Comparison of ENCODE assay signal across 27 cellular contexts in genomic region chr20:53074811-53075314, GRCh38.
DNase-seq lines count a peak whose midpoint lies in the region; FAIRE-seq and TF ChIP-seq lines count a peak whose summit lies in the region.
"Had no signal": no experiment of that assay in that cellular context is flagged by ENCODE, and none has a peak within 500 bp of the region (broad histone marks: within the 10 kb centered on the region; RNA-seq: fewer than 3 reads in every experiment).

No MANE protein-coding gene starts in this region.

- H2AFZ ChIP-seq in fibroblast of lung (ENCODE audit: low read length), result no peak overlapping the region
- H2AFZ ChIP-seq: hepatocyte had no signal

- H3K4me3 ChIP-seq in fibroblast of lung (replicated peaks in 1 of 4; ENCODE audit: control extremely low read depth in 1 of 4, insufficient read depth in 1 of 4, low read depth in 3 of 4, low read length in 4 of 4), result no peak overlapping the region
- H3K4me3 ChIP-seq: gastroesophageal sphincter, HAP-1, hepatocyte, lung, prostate gland, sigmoid colon, SJCRH30, tibial artery had no signal

- H3K27ac ChIP-seq in RWPE1, result no peak overlapping the region
- H3K27ac ChIP-seq in fibroblast of lung (ENCODE audit: insufficient read depth, low read length), result no peak overlapping the region
- H3K27ac ChIP-seq: hepatocyte, prostate gland, SJCRH30, tibial artery, WERI-Rb-1 had no signal

- FAIRE-seq in urothelium cell line (lab: Jason Lieb, UNC), result no peak
- FAIRE-seq: D721Med, GM12892 had no signal

- H3K4me2 ChIP-seq in fibroblast of lung (ENCODE audit: extremely low read depth, insufficient read depth, low read length), result no peak overlapping the region
- H3K4me2 ChIP-seq: hepatocyte had no signal

- DNase-seq in GM04503 (ENCODE audit: low read depth), result peak; percentile 83
- DNase-seq in RWPE1 (ENCODE audit: low spot score), result peak; percentile 84
- DNase-seq in fibroblast of lung (ENCODE audit: low read depth in 2 of 2), result peak; percentile 33 to 87
- peak; percentile 44 for DNase-seq in urothelium cell line (ENCODE audit: low spot score)
- no peak for DNase-seq in DMS 273 (lab: John Stamatoyannopoulos, UW; ENCODE audit: unreplicated experiment)
- DNase-seq in glomerular visceral epithelial cell (ENCODE audit: extremely low spot score), result no peak
- no peak for DNase-seq in NCI-H2029 (lab: John Stamatoyannopoulos, UW)
- DNase-seq: activated CD4-positive, alpha-beta T cell treated with anti-CD3 and anti-CD28 coated beads for 4 hours; CD4-positive, CD25-positive, alpha-beta regulatory T cell; effector CD8-positive, alpha-beta T cell; NCI-H1048; NCI-H1694; NCI-H446 treated with DMSO at 0.1 percent for 48 hours; NCI-H774; occipital lobe; sigmoid colon; SJCRH30; stimulated activated CD4-positive, alpha-beta T cell treated with anti-CD3 and anti-CD28 coated beads, Interleukin-4, amount 100 ng/mL, for 24 hours; tibial artery; WERI-Rb-1 had no signal

- H3K27me3 ChIP-seq in fibroblast of lung (ENCODE audit: control insufficient read depth, insufficient read depth, low read length), result no peaks in the 10 kb centered on the region
- H3K27me3 ChIP-seq: gastroesophageal sphincter, hepatocyte, sigmoid colon, tibial artery had no signal

- CTCF ChIA-PET in RWPE1 (lab: Yijun Ruan, JAX), result interaction anchor here (0.7 to 0.9 kb wide), 2 partner anchors 19 to 401 kb away, joined by 3 to 4 read pairs; no protein-coding TSS in a partner anchor

- no peaks in the 10 kb centered on the region for H4K20me1 ChIP-seq in fibroblast of lung (ENCODE audit: control insufficient read depth, extremely low read depth, insufficient read depth, low read length)

- no peaks in the 10 kb centered on the region for H3K36me3 ChIP-seq in fibroblast of lung (ENCODE audit: control insufficient read depth, insufficient read depth, low read length)
- H3K36me3 ChIP-seq: gastroesophageal sphincter, HAP-1, prostate gland, sigmoid colon, SJCRH30, tibial artery, WERI-Rb-1 had no signal

- no peak overlapping the region for H3K9ac ChIP-seq in fibroblast of lung (ENCODE audit: insufficient read depth, low read length)

- no peaks in the 10 kb centered on the region for H3K4me1 ChIP-seq in fibroblast of lung (ENCODE audit: control insufficient read depth, extremely low read depth, insufficient read depth, low read length)
- H3K4me1 ChIP-seq: HAP-1, sigmoid colon, SJCRH30 had no signal

- H3K79me2 ChIP-seq in fibroblast of lung (ENCODE audit: control insufficient read depth, insufficient read depth, low read length), result no peaks in the 10 kb centered on the region
- H3K79me2 ChIP-seq: hepatocyte had no signal

- H3K9me3 ChIP-seq in fibroblast of lung (ENCODE audit: control insufficient read depth, insufficient read depth, low read depth, low read length), result no peaks in the 10 kb centered on the region
- H3K9me3 ChIP-seq: gastroesophageal sphincter, HAP-1, prostate gland, sigmoid colon, SJCRH30, tibial artery had no signal

- POLR2A ChIA-PET in RWPE1 (lab: Yijun Ruan, JAX; ENCODE audit: low non-redundant PET), result no interaction called here

- TF ChIP-seq CTCF in RWPE1 (conservative IDR thresholded peaks at IDR 0.05; ENCODE audit: low read depth) (no peak), fibroblast of lung (conservative IDR thresholded peaks at IDR 0.05 in 1 of 2, IDR thresholded peaks at IDR 0.05 in 1 of 2; ENCODE audit: low read depth in 1 of 2, low read length in 2 of 2) (no peak)

Comparison
In these comparisons a context has a peak if more than half of its experiments do, and no peak if none do; other contexts are left out.
1. DNase-seq: peak in GM04503 (single experiment), RWPE1 (single experiment), fibroblast of lung (2 of 2) and urothelium cell line (single experiment); none in DMS 273 (single experiment), glomerular visceral epithelial cell (single experiment) and NCI-H2029 (single experiment).